ENCODE assay signal across 20 cellular contexts in genomic region chr15:83697716-83698115, GRCh38. TPM values are rescaled to one million over a fixed set of nuclear protein-coding genes. Genes with fewer than 3 reads are reported as not detected.
A peak's percentile ranks its signal among the peaks of the same experiment; 100 is the strongest.
DNase-seq lines count a peak whose midpoint lies in the region; ATAC-seq and TF ChIP-seq lines count a peak whose summit lies in the region.
"Had no signal": no experiment of that assay in that cellular context is flagged by ENCODE, and none has a peak within 500 bp of the region (broad histone marks: within the 10 kb centered on the region; RNA-seq: fewer than 3 reads in every experiment).

No MANE protein-coding gene starts in this region.

- no peaks in the 10 kb centered on the region for H3K9me3 ChIP-seq in PC-3 (ENCODE audit: low read length)

- intact Hi-C loops in PC-3 (cut with micrococcal nuclease) = no loop called here

- H3K9me2 ChIP-seq in PC-3 (replicated peaks; ENCODE audit: low read length) = no peaks in the 10 kb centered on the region

- no peaks in the 10 kb centered on the region for H3K4me1 Mint-ChIP-seq in stimulated activated naive CD8-positive, alpha-beta T cell treated with anti-CD3 and anti-CD28 coated beads, Interleukin-15, amount 100 ng/mL, for 72 hours

- 0 out of 2 replicates have a peak, but pooled peaks cover 14% of the 10 kb centered on the region for H3K79me2 ChIP-seq in PC-3 (ENCODE audit: low read length)

- H4K20me1 ChIP-seq in PC-3 (ENCODE audit: low read length) = no peaks in the 10 kb centered on the region

- peak overlapping the region; percentile 83 for H3K27ac ChIP-seq in PC-3 (ENCODE audit: low read length)
- H3K27ac ChIP-seq: GM23248, KMS-11 had no signal

- H3K4me3 ChIP-seq in PC-3 (ENCODE audit: low read length) = no peak overlapping the region
- H3K4me3 ChIP-seq: GM23248 had no signal

- H3K27ac Mint-ChIP-seq in stimulated activated naive CD8-positive, alpha-beta T cell treated with anti-CD3 and anti-CD28 coated beads, Interleukin-15, amount 100 ng/mL, for 72 hours = no peak overlapping the region
- H3K27ac Mint-ChIP-seq: CD8-positive, alpha-beta T cell had no signal

- no peaks in the 10 kb centered on the region for H3K36me3 ChIP-seq in PC-3 (ENCODE audit: low read depth, low read length)

- no peaks in the 10 kb centered on the region for H3K27me3 ChIP-seq in PC-3 (ENCODE audit: low read length)

- in situ Hi-C loops in ACHN (cut with HindIII; ENCODE audit: low pct_ligation_motif_present, low pct_unique_long_range_greater_than_20kb, low sequenced_read_pairs) = no loop called here

- H3K9ac ChIP-seq in PC-3 (ENCODE audit: low read length) = peak overlapping the region; percentile 53; the same call in 1 of the 2 replicates
- H3K9ac ChIP-seq: GM23248, KMS-11 had no signal

- peak overlapping the region; percentile 26; the same call in 1 of the 2 replicates for H3K4me2 ChIP-seq in PC-3 (ENCODE audit: low read length)
- H3K4me2 ChIP-seq: KMS-11 had no signal

- POLR2A ChIA-PET in PC-3 (lab: Charles Lee; ENCODE audit: unreplicated experiment) = no interaction called here

- TF ChIP-seq CTCF in PC-3 (conservative IDR thresholded peaks at IDR 0.05; ENCODE audit: low read depth, low read length) = no peak

- ATAC-seq in PC-3 (peak; percentile 38; the same call in 1 of the 2 replicates), HG03095 (IDR thresholded peaks at IDR 0.05; ENCODE audit: unreplicated experiment) (no peak)
- no peak for ATAC-seq in stimulated activated naive CD8-positive, alpha-beta T cell treated with anti-CD3 and anti-CD28 coated beads, Interleukin-15, amount 100 ng/mL, for 72 hours
- ATAC-seq: CD8-positive, alpha-beta T cell; Panc1 had no signal

- DNase-seq in ACHN (peak; percentile 16), PC-3 (peak; percentile 66), astrocyte of the hippocampus (ENCODE audit: low read depth, low spot score) (peak; percentile 44), renal cortical epithelial cell (ENCODE audit: low read depth) (peak; percentile 58), NCI-H1105 (lab: John Stamatoyannopoulos, UW) (no peak)
- no peak for DNase-seq in stimulated activated naive CD8-positive, alpha-beta T cell treated with anti-CD3 and anti-CD28 coated beads, Interleukin-15, amount 100 ng/mL, for 72 hours
- DNase-seq: AML-193; C1 segment of cervical spinal cord; Calu3; CD8-positive, alpha-beta T cell; DMS153; NCI-H1092 treated with DMSO at 0.1 percent for 48 hours; NCI-H146; NCI-H2029; NCI-H510A treated with DMSO at 0.1 percent for 48 hours; NCI-H748 treated with DMSO at 0.1 percent for 48 hours had no signal

- H3K4me1 ChIP-seq in PC-3 (ENCODE audit: insufficient read depth, low read length) = peaks cover 61% of the 10 kb centered on the region

- no TSS peak for BruUV-seq in PC-3 (replicated peaks; lab: Mats Ljungman, UMichigan)

- H2AFZ ChIP-seq in PC-3 (ENCODE audit: low read length) = no peak overlapping the region
- H2AFZ ChIP-seq: GM23248 had no signal

- peaks cover 4% of the 10 kb centered on the region for H3F3A ChIP-seq in PC-3 (ENCODE audit: low read length, unreplicated experiment)

- peaks cover 5% of the 10 kb centered on the region in 2 donors for H3K9me3 Mint-ChIP-seq in stimulated activated naive CD8-positive, alpha-beta T cell treated with anti-CD3 and anti-CD28 coated beads, Interleukin-15, amount 100 ng/mL, for 72 hours
- H3K9me3 Mint-ChIP-seq: CD8-positive, alpha-beta T cell had no signal

- H3K4me3 Mint-ChIP-seq in stimulated activated naive CD8-positive, alpha-beta T cell treated with anti-CD3 and anti-CD28 coated beads, Interleukin-15, amount 100 ng/mL, for 72 hours = no peak overlapping the region
- H3K4me3 Mint-ChIP-seq: CD8-positive, alpha-beta T cell had no signal

- CTCF ChIA-PET in PC-3 (lab: Charles Lee) = no interaction called here

- peaks cover 6% of the 10 kb centered on the region for H3K27me3 Mint-ChIP-seq in stimulated activated naive CD8-positive, alpha-beta T cell treated with anti-CD3 and anti-CD28 coated beads, Interleukin-15, amount 100 ng/mL, for 72 hours

RNA-seq across cellular contexts. Expression of gene ADAMTSL3, which starts 43.8 kb away (rescaled TPM):
- total RNA-seq in PC-3 (2014; rRNA removed) (7.9 and 10.9 TPM in 2 replicates), renal cortical epithelial cell (11.1 and 20.7 TPM in 2 replicates)
- total RNA-seq: CD8-positive, alpha-beta T cell; GM23248 had no signal

Comparison
In these comparisons a context has a peak if more than half of its experiments do, and no peak if none do; other contexts are left out.
1. DNase-seq: peak in ACHN (single experiment), PC-3 (single experiment), astrocyte of the hippocampus (single experiment) and renal cortical epithelial cell (single experiment); none in stimulated activated naive CD8-positive, alpha-beta T cell treated with anti-CD3 and anti-CD28 coated beads, Interleukin-15, amount 100 ng/mL, for 72 hours (0 of 2) and NCI-H1105 (single experiment).